ENCODE assay signal across 1 cellular context in the genomic region with DNA sequence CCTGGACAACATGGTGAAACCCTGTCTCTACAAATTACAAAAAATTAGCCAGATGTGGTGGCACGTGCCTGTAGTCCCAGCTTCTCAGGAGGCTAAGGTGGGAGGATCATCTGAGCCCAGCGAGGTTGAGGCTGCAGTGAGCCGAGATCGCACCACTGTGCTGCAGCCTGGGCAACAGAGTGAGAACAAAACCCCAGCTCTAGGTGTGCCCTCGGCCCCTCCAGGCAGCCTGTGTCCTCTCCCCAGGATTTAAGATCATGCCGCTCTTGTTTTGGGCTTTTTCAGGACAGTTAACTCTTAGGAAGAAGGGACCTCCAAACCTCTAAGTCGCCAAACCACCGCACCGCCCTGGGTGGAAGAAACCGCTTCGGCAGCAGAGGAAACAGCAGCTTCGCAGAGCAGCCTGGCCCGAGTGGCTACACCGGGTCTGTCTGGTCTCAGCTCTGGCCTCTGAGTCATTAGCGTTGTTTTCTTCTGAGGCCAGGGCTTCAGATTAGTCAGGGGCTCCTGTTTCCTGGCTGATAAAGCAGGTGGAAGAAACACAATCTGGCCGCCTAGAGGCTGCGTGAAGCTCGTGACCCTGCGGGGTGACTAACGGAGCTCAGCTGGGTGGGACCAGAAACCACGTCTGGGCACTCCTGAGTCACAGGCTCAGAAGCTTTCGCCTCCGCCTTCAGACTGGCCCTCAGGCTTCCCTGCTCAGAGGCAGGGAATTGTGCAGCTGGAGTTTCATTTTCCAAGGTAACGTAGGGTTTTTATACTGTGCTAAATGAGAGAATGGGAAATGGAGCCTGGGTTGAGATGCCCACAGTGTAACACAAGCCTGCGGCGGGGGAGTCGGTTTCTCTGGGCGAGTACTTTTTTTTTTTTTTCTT.
A peak's percentile ranks its signal among the peaks of the same experiment; 100 is the strongest.
TF ChIP-seq lines count a peak whose summit lies in the region.

No MANE protein-coding gene starts in this region.

TF ChIP-seq in HepG2, 621 proteins besides CTCF, POLR2A, EP300 and RAD21 (continued from another document and continues in another):
- TF ChIP-seq, protein P1, sequence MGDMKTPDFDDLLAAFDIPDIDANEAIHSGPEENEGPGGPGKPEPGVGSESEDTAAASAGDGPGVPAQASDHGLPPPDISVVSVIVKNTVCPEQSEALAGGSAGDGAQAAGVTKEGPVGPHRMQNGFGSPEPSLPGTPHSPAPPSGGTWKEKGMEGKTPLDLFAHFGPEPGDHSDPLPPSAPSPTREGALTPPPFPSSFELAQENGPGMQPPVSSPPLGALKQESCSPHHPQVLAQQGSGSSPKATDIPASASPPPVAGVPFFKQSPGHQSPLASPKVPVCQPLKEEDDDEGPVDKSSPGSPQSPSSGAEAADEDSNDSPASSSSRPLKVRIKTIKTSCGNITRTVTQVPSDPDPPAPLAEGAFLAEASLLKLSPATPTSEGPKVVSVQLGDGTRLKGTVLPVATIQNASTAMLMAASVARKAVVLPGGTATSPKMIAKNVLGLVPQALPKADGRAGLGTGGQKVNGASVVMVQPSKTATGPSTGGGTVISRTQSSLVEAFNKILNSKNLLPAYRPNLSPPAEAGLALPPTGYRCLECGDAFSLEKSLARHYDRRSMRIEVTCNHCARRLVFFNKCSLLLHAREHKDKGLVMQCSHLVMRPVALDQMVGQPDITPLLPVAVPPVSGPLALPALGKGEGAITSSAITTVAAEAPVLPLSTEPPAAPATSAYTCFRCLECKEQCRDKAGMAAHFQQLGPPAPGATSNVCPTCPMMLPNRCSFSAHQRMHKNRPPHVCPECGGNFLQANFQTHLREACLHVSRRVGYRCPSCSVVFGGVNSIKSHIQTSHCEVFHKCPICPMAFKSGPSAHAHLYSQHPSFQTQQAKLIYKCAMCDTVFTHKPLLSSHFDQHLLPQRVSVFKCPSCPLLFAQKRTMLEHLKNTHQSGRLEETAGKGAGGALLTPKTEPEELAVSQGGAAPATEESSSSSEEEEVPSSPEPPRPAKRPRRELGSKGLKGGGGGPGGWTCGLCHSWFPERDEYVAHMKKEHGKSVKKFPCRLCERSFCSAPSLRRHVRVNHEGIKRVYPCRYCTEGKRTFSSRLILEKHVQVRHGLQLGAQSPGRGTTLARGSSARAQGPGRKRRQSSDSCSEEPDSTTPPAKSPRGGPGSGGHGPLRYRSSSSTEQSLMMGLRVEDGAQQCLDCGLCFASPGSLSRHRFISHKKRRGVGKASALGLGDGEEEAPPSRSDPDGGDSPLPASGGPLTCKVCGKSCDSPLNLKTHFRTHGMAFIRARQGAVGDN (CRISPR knock-in tag; IDR thresholded peaks at IDR 0.05) = peak; percentile 74
- TF ChIP-seq CAMTA2 (CRISPR knock-in tag; IDR thresholded peaks at IDR 0.05; ENCODE audit: borderline replicate concordance) (no peak), PPARG (CRISPR knock-in tag; conservative IDR thresholded peaks at IDR 0.05) (no peak), ISL2 (CRISPR knock-in tag; IDR thresholded peaks at IDR 0.05) (no peak), XRCC5 (optimal IDR thresholded peaks at IDR 0.05; ENCODE audit: low read length) (peak; percentile 60), KAT8 (CRISPR knock-in tag; IDR thresholded peaks at IDR 0.05) (0 out of 2 replicates have a peak, but pooled peaks have one; percentile 14), GATAD2A (CRISPR knock-in tag; IDR thresholded peaks at IDR 0.05) (0 out of 2 replicates have a peak, but pooled peaks have one; percentile 14), NFKB2 (CRISPR knock-in tag; IDR thresholded peaks at IDR 0.05; ENCODE audit: borderline replicate concordance) (no peak), ZNF674 (CRISPR knock-in tag; IDR thresholded peaks at IDR 0.05; ENCODE audit: low read depth) (no peak), ZNF382 (CRISPR knock-in tag; IDR thresholded peaks at IDR 0.05; ENCODE audit: borderline replicate concordance) (no peak), ZNF24 (IDR thresholded peaks at IDR 0.05) (no peak), ZBTB20 (CRISPR knock-in tag; IDR thresholded peaks at IDR 0.05; ENCODE audit: borderline replicate concordance, low read depth) (no peak), ZNF253 (CRISPR knock-in tag; IDR thresholded peaks at IDR 0.05; ENCODE audit: borderline replicate concordance) (no peak), ZNF501 (CRISPR knock-in tag; IDR thresholded peaks at IDR 0.05) (peak; percentile 28; the same call in 1 of the 2 replicates), ZNF556 (CRISPR knock-in tag; IDR thresholded peaks at IDR 0.05; ENCODE audit: borderline replicate concordance) (no peak), SMARCC2 (IDR thresholded peaks at IDR 0.05) (no peak), ZNF780A (CRISPR knock-in tag; IDR thresholded peaks at IDR 0.05) (no peak), MAF1 (CRISPR knock-in tag; IDR thresholded peaks at IDR 0.05; ENCODE audit: borderline replicate concordance) (no peak), POLR2AphosphoS5 (IDR thresholded peaks at IDR 0.05; ENCODE audit: low read depth, low read length) (no peak), ZNF564 (CRISPR knock-in tag; IDR thresholded peaks at IDR 0.05) (no peak), RXRB (CRISPR knock-in tag; IDR thresholded peaks at IDR 0.05; ENCODE audit: borderline replicate concordance) (no peak), RARG (CRISPR knock-in tag; IDR thresholded peaks at IDR 0.05; ENCODE audit: low read depth) (no peak), ZBTB3 (CRISPR knock-in tag; IDR thresholded peaks at IDR 0.05; ENCODE audit: borderline replicate concordance, low read depth) (no peak), ZNF644 (CRISPR knock-in tag; IDR thresholded peaks at IDR 0.05; ENCODE audit: low read depth) (no peak), MEIS2 (CRISPR knock-in tag; IDR thresholded peaks at IDR 0.05) (no peak), U2AF2 (IDR thresholded peaks at IDR 0.05; ENCODE audit: low read depth, low read length) (no peak), KLF11 (CRISPR knock-in tag; IDR thresholded peaks at IDR 0.05) (no peak), ZC3H13 (CRISPR knock-in tag; IDR thresholded peaks at IDR 0.05) (no peak), NCOA2 (CRISPR knock-in tag; IDR thresholded peaks at IDR 0.05) (no peak), MZF1 (CRISPR knock-in tag; IDR thresholded peaks at IDR 0.05; ENCODE audit: borderline replicate concordance) (no peak)
- TF ChIP-seq, protein P2, sequence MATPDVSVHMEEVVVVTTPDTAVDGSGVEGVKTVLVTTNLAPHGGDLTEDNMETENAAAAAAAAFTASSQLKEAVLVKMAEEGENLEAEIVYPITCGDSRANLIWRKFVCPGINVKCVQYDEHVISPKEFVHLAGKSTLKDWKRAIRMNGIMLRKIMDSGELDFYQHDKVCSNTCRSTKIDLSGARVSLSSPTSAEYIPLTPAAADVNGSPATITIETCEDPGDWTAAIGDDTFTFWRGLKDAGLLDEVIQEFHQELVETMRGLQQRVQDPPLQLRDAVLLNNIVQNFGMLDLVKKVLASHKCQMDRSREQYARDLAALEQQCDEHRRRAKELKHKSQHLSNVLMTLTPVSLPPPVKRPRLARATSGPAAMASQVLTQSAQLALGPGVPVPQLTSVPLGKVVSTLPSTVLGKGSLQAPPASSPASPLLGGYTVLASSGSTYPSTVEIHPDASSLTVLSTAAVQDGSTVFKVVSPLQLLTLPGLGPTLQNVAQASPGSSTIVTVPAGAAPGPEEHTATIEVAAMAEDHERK (CRISPR knock-in tag; IDR thresholded peaks at IDR 0.05; ENCODE audit: low read depth) = no peak
- TF ChIP-seq, protein P3, sequence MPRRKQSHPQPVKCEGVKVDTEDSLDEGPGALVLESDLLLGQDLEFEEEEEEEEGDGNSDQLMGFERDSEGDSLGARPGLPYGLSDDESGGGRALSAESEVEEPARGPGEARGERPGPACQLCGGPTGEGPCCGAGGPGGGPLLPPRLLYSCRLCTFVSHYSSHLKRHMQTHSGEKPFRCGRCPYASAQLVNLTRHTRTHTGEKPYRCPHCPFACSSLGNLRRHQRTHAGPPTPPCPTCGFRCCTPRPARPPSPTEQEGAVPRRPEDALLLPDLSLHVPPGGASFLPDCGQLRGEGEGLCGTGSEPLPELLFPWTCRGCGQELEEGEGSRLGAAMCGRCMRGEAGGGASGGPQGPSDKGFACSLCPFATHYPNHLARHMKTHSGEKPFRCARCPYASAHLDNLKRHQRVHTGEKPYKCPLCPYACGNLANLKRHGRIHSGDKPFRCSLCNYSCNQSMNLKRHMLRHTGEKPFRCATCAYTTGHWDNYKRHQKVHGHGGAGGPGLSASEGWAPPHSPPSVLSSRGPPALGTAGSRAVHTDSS (CRISPR knock-in tag; conservative IDR thresholded peaks at IDR 0.05) = no peak
- TF ChIP-seq, protein P4, sequence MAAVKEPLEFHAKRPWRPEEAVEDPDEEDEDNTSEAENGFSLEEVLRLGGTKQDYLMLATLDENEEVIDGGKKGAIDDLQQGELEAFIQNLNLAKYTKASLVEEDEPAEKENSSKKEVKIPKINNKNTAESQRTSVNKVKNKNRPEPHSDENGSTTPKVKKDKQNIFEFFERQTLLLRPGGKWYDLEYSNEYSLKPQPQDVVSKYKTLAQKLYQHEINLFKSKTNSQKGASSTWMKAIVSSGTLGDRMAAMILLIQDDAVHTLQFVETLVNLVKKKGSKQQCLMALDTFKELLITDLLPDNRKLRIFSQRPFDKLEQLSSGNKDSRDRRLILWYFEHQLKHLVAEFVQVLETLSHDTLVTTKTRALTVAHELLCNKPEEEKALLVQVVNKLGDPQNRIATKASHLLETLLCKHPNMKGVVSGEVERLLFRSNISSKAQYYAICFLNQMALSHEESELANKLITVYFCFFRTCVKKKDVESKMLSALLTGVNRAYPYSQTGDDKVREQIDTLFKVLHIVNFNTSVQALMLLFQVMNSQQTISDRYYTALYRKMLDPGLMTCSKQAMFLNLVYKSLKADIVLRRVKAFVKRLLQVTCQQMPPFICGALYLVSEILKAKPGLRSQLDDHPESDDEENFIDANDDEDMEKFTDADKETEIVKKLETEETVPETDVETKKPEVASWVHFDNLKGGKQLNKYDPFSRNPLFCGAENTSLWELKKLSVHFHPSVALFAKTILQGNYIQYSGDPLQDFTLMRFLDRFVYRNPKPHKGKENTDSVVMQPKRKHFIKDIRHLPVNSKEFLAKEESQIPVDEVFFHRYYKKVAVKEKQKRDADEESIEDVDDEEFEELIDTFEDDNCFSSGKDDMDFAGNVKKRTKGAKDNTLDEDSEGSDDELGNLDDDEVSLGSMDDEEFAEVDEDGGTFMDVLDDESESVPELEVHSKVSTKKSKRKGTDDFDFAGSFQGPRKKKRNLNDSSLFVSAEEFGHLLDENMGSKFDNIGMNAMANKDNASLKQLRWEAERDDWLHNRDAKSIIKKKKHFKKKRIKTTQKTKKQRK (IDR thresholded peaks at IDR 0.05; ENCODE audit: low read length) = no peak
- TF ChIP-seq, protein P5, sequence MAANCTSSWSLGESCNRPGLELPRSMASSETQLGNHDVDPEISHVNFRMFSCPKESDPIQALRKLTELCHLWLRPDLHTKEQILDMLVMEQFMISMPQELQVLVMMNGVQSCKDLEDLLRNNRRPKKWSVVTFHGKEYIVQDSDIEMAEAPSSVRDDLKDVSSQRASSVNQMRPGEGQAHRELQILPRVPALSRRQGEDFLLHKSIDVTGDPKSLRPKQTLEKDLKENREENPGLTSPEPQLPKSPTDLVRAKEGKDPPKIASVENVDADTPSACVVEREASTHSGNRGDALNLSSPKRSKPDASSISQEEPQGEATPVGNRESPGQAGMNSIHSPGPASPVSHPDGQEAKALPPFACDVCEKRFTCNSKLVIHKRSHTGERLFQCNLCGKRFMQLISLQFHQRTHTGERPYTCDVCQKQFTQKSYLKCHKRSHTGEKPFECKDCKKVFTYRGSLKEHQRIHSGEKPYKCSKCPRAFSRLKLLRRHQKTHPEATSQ (CRISPR knock-in tag; IDR thresholded peaks at IDR 0.05; ENCODE audit: borderline replicate concordance) = no peak
- TF ChIP-seq, protein P6, sequence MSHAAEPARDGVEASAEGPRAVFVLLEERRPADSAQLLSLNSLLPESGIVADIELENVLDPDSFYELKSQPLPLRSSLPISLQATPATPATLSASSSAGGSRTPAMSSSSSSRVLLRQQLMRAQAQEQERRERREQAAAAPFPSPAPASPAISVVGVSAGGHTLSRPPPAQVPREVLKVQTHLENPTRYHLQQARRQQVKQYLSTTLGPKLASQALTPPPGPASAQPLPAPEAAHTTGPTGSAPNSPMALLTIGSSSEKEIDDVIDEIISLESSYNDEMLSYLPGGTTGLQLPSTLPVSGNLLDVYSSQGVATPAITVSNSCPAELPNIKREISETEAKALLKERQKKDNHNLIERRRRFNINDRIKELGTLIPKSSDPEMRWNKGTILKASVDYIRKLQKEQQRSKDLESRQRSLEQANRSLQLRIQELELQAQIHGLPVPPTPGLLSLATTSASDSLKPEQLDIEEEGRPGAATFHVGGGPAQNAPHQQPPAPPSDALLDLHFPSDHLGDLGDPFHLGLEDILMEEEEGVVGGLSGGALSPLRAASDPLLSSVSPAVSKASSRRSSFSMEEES (CRISPR knock-in tag; IDR thresholded peaks at IDR 0.05) = 0 out of 2 replicates have a peak, but pooled peaks have one; percentile 15
- TF ChIP-seq, protein P7, sequence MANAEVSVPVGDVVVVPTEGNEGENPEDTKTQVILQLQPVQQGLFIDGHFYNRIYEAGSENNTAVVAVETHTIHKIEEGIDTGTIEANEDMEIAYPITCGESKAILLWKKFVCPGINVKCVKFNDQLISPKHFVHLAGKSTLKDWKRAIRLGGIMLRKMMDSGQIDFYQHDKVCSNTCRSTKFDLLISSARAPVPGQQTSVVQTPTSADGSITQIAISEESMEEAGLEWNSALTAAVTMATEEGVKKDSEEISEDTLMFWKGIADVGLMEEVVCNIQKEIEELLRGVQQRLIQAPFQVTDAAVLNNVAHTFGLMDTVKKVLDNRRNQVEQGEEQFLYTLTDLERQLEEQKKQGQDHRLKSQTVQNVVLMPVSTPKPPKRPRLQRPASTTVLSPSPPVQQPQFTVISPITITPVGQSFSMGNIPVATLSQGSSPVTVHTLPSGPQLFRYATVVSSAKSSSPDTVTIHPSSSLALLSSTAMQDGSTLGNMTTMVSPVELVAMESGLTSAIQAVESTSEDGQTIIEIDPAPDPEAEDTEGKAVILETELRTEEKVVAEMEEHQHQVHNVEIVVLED (CRISPR knock-in tag; IDR thresholded peaks at IDR 0.05; ENCODE audit: borderline replicate concordance) = no peak
- TF ChIP-seq, protein P8, sequence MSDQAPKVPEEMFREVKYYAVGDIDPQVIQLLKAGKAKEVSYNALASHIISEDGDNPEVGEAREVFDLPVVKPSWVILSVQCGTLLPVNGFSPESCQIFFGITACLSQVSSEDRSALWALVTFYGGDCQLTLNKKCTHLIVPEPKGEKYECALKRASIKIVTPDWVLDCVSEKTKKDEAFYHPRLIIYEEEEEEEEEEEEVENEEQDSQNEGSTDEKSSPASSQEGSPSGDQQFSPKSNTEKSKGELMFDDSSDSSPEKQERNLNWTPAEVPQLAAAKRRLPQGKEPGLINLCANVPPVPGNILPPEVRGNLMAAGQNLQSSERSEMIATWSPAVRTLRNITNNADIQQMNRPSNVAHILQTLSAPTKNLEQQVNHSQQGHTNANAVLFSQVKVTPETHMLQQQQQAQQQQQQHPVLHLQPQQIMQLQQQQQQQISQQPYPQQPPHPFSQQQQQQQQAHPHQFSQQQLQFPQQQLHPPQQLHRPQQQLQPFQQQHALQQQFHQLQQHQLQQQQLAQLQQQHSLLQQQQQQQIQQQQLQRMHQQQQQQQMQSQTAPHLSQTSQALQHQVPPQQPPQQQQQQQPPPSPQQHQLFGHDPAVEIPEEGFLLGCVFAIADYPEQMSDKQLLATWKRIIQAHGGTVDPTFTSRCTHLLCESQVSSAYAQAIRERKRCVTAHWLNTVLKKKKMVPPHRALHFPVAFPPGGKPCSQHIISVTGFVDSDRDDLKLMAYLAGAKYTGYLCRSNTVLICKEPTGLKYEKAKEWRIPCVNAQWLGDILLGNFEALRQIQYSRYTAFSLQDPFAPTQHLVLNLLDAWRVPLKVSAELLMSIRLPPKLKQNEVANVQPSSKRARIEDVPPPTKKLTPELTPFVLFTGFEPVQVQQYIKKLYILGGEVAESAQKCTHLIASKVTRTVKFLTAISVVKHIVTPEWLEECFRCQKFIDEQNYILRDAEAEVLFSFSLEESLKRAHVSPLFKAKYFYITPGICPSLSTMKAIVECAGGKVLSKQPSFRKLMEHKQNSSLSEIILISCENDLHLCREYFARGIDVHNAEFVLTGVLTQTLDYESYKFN (CRISPR knock-in tag; conservative IDR thresholded peaks at IDR 0.05) = 0 out of 2 replicates have a peak, but pooled peaks have one; percentile 15
